ENCODE assay signal across 1 cellular context in the genomic region with DNA sequence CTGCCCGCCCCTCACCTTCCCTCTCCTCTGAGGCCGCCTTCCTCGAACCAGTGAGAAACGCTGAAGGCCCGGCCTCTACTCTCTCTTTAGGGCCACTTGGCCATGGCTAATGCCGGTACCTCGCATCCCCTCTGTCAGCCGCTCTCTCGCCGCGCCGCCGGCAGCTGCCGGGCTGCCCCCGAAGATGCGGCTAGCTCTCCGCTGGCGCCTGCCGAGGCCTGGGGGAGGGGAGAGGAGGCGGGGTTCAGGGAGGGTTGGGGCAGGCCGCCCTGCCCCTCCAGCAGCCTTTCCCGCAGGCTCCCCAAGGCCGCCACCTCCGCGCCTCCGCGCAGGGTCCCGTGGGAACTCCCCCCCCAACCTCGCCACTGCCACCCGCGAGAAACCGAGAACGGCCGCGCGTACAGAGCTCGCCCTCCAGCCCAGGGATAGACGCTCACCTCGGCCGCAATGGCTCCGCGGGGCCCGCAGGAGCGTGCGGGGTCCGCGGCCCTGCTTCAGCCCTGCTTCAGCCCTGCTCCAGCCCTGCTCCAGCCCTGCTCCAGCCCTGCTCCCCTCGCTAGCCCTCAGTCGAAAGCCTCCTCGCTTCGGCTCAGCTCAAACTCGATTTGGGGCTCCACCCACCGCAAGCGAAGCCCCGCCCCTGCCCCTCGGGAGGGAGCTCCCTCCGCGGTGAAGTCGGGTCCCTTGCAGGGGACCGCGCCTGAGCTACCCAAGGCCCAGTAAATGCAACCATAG.
TF ChIP-seq lines count a peak whose summit lies in the region.

Gene HUWE1 (minus strand): TSS at position 569 of the 735 bp plus-strand sequence. CDS start 32,612 bp downstream, outside the sequence.

TF ChIP-seq in HepG2, 621 proteins besides CTCF, POLR2A, EP300 and RAD21 (continued from another document):
- TF ChIP-seq ZNF224 (CRISPR knock-in tag; IDR thresholded peaks at IDR 0.05) = no peak
